In genomic region chr2:45993476-45993991, GRCh38 we compare ENCODE assay signal across 8 cellular contexts.
A peak's percentile ranks its signal among the peaks of the same experiment; 100 is the strongest.
DNase-seq lines count a peak whose midpoint lies in the region; ATAC-seq, FAIRE-seq and TF ChIP-seq lines count a peak whose summit lies in the region.

No MANE protein-coding gene starts in this region.

- POLR2A ChIA-PET in activated CD4-positive, alpha-beta memory T cell treated with anti-CD3 and anti-CD28 coated beads, Interleukin-2, amount 10 ng/mL, durations not matched to agents 7 days and 5 days (lab: Charles Lee) = interaction anchor here (1.0 kb wide), 1 partner anchor 24 kb away, joined by 3 read pairs; no protein-coding TSS in a partner anchor

- H4K8ac ChIP-seq in mesendoderm (ENCODE audit: low read depth, low read length) = no peak overlapping the region

- H3K27me3 Mint-ChIP-seq in activated CD4-positive, alpha-beta memory T cell treated with anti-CD3 and anti-CD28 coated beads, Interleukin-2, amount 10 ng/mL, durations not matched to agents 7 days and 5 days = no peaks in the 10 kb centered on the region

- no peaks in the 10 kb centered on the region for H3K27me3 ChIP-seq in mesendoderm (ENCODE audit: insufficient read depth, low read length, poor library complexity)

- no peaks in the 10 kb centered on the region for H3K4me1 ChIP-seq in mesendoderm (ENCODE audit: control insufficient read depth, low read depth, low read length)

- DNase-seq in AG10803 (ENCODE audit: low read depth) (peak; percentile 83), GOT3 (lab: John Stamatoyannopoulos, UW) (peak; percentile 10), NCI-H748 treated with DMSO at 0.1 percent for 48 hours (lab: John Stamatoyannopoulos, UW) (peak; percentile 5), mesendoderm (peak; percentile 83)
- DNase-seq in activated CD4-positive, alpha-beta memory T cell treated with anti-CD3 and anti-CD28 coated beads, Interleukin-2, amount 10 ng/mL, durations not matched to agents 7 days and 5 days = peak; percentile 66
- peak; percentile 7 to 18 for DNase-seq in stimulated activated CD8-positive, alpha-beta memory T cell treated with anti-CD3 and anti-CD28 coated beads, Interleukin-7, amount 100 ng/mL, for 1 hour (ENCODE audit: low read depth in 2 of 2)

- H3K9ac ChIP-seq in mesendoderm (ENCODE audit: low read length) = no peak overlapping the region

- no peaks in the 10 kb centered on the region for H3K36me3 ChIP-seq in mesendoderm (ENCODE audit: control insufficient read depth, insufficient read depth, low read length)

- no peak overlapping the region for H3K23ac ChIP-seq in mesendoderm (ENCODE audit: low read length)

- H3K4me3 ChIP-seq in AG10803 (ENCODE audit: low read length) (no peak overlapping the region), mesendoderm (ENCODE audit: low read length) (no peak overlapping the region)

- no peak overlapping the region for H3K18ac ChIP-seq in mesendoderm (ENCODE audit: low read length)

- no peak overlapping the region for H3K56ac ChIP-seq in mesendoderm (ENCODE audit: low read length)

- H3K27ac Mint-ChIP-seq in activated CD4-positive, alpha-beta memory T cell treated with anti-CD3 and anti-CD28 coated beads, Interleukin-2, amount 10 ng/mL, durations not matched to agents 7 days and 5 days = no peak overlapping the region

- no peaks in the 10 kb centered on the region for H3K36me3 Mint-ChIP-seq in activated CD4-positive, alpha-beta memory T cell treated with anti-CD3 and anti-CD28 coated beads, Interleukin-2, amount 10 ng/mL, durations not matched to agents 7 days and 5 days (ENCODE audit: low read depth)

- H3K9me3 Mint-ChIP-seq in activated CD4-positive, alpha-beta memory T cell treated with anti-CD3 and anti-CD28 coated beads, Interleukin-2, amount 10 ng/mL, durations not matched to agents 7 days and 5 days = no peaks in the 10 kb centered on the region

- no peaks in the 10 kb centered on the region for H3K79me1 ChIP-seq in mesendoderm (ENCODE audit: low read length)

- no peak overlapping the region for H2AK5ac ChIP-seq in mesendoderm (ENCODE audit: low read length)

- FAIRE-seq in endometrium (lab: Jason Lieb, UNC) = peak; percentile 31

- H2BK15ac ChIP-seq in mesendoderm (replicated peaks; ENCODE audit: low read depth) = no peak overlapping the region

- H2BK5ac ChIP-seq in mesendoderm (ENCODE audit: low read length) = no peak overlapping the region

- ATAC-seq in GM21825 (IDR thresholded peaks at IDR 0.05; ENCODE audit: unreplicated experiment) = no peak

- H3K4ac ChIP-seq in mesendoderm (ENCODE audit: low read depth, low read length) = no peak overlapping the region

- whole genome bisulfite sequencing in mesendoderm (ENCODE audit: extremely low coverage, insufficient coverage, low lambda C conversion rate) = no CpG with 5 or more reads among the region's 6 CpGs

- peaks cover 7% of the 10 kb centered on the region for H3K4me1 Mint-ChIP-seq in activated CD4-positive, alpha-beta memory T cell treated with anti-CD3 and anti-CD28 coated beads, Interleukin-2, amount 10 ng/mL, durations not matched to agents 7 days and 5 days

- no peaks in the 10 kb centered on the region for H3K79me2 ChIP-seq in mesendoderm (ENCODE audit: control insufficient read depth, insufficient read depth, low read length)

- H3K4me3 Mint-ChIP-seq in activated CD4-positive, alpha-beta memory T cell treated with anti-CD3 and anti-CD28 coated beads, Interleukin-2, amount 10 ng/mL, durations not matched to agents 7 days and 5 days = no peak overlapping the region

- no peak overlapping the region for H3K27ac ChIP-seq in mesendoderm (ENCODE audit: low read depth, low read length)

- no peak overlapping the region for H3K4me2 ChIP-seq in mesendoderm (ENCODE audit: low read length)

- no peak overlapping the region for H2BK120ac ChIP-seq in mesendoderm (ENCODE audit: low read depth, low read length)

- peak; percentile 94 for TF ChIP-seq CTCF in AG10803 (conservative IDR thresholded peaks at IDR 0.05; ENCODE audit: low read length)

- CTCF ChIA-PET in activated CD4-positive, alpha-beta memory T cell treated with anti-CD3 and anti-CD28 coated beads, Interleukin-2, amount 10 ng/mL, durations not matched to agents 7 days and 5 days (lab: Charles Lee) = interaction anchor here (0.6 to 2.2 kb wide), 21 partner anchors 9 to 658 kb away, joined by 3 to 12 read pairs (median 4); no protein-coding TSS in a partner anchor

- no peak overlapping the region for H4K5ac ChIP-seq in mesendoderm (ENCODE audit: low read length)

Comparison
In these comparisons a context has a peak if more than half of its experiments do, and no peak if none do; other contexts are left out.
1. DNase-seq: peak in every context shown above with its lines; median percentile 83 in AG10803; 83 in mesendoderm; 66 in activated CD4-positive, alpha-beta memory T cell treated with anti-CD3 and anti-CD28 coated beads, Interleukin-2, amount 10 ng/mL, durations not matched to agents 7 days and 5 days; 12 in stimulated activated CD8-positive, alpha-beta memory T cell treated with anti-CD3 and anti-CD28 coated beads, Interleukin-7, amount 100 ng/mL, for 1 hour; 10 in GOT3; 5 in NCI-H748 treated with DMSO at 0.1 percent for 48 hours.